ENCODE assay signal across 7 cellular contexts in the genomic region with DNA sequence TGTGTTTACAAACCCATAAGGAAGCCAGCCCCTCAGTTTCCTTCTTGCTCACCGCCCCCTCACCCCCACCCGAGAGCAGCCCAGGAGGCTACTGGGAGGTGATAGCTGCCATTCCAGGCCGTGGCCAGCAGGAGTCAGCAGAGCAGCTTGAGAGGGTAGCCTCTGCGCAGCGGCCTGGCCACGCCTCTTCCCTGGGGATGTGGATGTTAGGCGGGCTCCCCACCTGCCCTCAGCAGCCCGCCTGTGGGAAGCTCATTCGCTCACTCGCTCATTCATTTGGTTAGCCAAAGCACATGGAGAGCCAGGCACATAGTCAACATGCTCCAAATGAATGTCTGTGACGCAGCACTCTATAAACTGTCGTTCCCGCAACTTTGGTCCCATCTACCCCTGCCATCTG. TPM values are rescaled to one million over a fixed set of nuclear protein-coding genes. Genes with fewer than 3 reads are reported as not detected.
DNase-seq lines count a peak whose midpoint lies in the region; ATAC-seq, FAIRE-seq and TF ChIP-seq lines count a peak whose summit lies in the region.

No MANE protein-coding gene starts in this region.

- no peaks in the 10 kb centered on the region for H3K27me3 Mint-ChIP-seq in neural crest cell (ENCODE audit: low read depth)

- H3K36me3 Mint-ChIP-seq in neural crest cell (ENCODE audit: low read depth), result peaks cover 6% of the 10 kb centered on the region

- peaks cover 29% of the 10 kb centered on the region for H3K4me1 Mint-ChIP-seq in neural crest cell

- no peaks in the 10 kb centered on the region for H3K9me3 Mint-ChIP-seq in neural crest cell

- peak; percentile 53 for ATAC-seq in GM18498 (IDR thresholded peaks at IDR 0.05; ENCODE audit: unreplicated experiment)

- H3K27ac Mint-ChIP-seq in neural crest cell (ENCODE audit: unreplicated experiment), result no peak overlapping the region

- no peak for FAIRE-seq in RCC 7860 (lab: Jason Lieb, UNC)

- peak; percentile 84 for TF ChIP-seq CTCF in neural crest cell (conservative IDR thresholded peaks at IDR 0.05)

- H3K4me3 Mint-ChIP-seq in neural crest cell, result peak overlapping the region; percentile 76

- peak; percentile 61 for DNase-seq in Jurkat, Clone E6-1 (ENCODE audit: low read depth, low spot score)
- DNase-seq in RCC 7860 (ENCODE audit: low spot score), result peak; percentile 53
- DNase-seq in activated T-helper 1 cell treated with anti-CD3 and anti-CD28 coated beads, Interleukin-2, amount 50 U/mL, for 16 hours (ENCODE audit: low read depth in 1 of 2, low spot score in 1 of 2), result peak; percentile 41 to 62
- peak; percentile 67 for DNase-seq in fibroblast of peridontal ligament (ENCODE audit: extremely low read depth)
- peak; percentile 79 for DNase-seq in neural crest cell (ENCODE audit: low read depth, low spot score)
- DNase-seq in superior temporal gyrus (ENCODE audit: extremely low spot score), result peak; percentile 94

- no peak overlapping the region for H3K4me3 ChIP-seq in Jurkat, Clone E6-1 (ENCODE audit: low read length)

RNA-seq across cellular contexts. Expression of gene DPM2, which starts 6.1 kb away (rescaled TPM):
- polyA plus RNA-seq in Jurkat, Clone E6-1 (2012; ENCODE audit: insufficient read depth, insufficient read length), result 61.5 TPM
- total RNA-seq in neural crest cell, result 52.2 and 59.1 TPM in 2 replicates

RNA-seq across cellular contexts. Expression of gene PIP5KL1, which starts 13.2 kb away (rescaled TPM):
- polyA plus RNA-seq in Jurkat, Clone E6-1 (2012; ENCODE audit: insufficient read depth, insufficient read length), result 6.5 TPM
- 2.6 and 3.4 TPM in 2 replicates for total RNA-seq in neural crest cell

RNA-seq across cellular contexts. Expression of gene ST6GALNAC4, which starts 26.9 kb away (rescaled TPM):
- 5.1 TPM for polyA plus RNA-seq in Jurkat, Clone E6-1 (2012; ENCODE audit: insufficient read depth, insufficient read length)
- 12.6 and 14.5 TPM in 2 replicates for total RNA-seq in neural crest cell

RNA-seq across cellular contexts. Expression of gene EEIG1, which starts 37.0 kb away (rescaled TPM):
- polyA plus RNA-seq in Jurkat, Clone E6-1 (2012; ENCODE audit: insufficient read depth, insufficient read length), result 20.4 TPM
- total RNA-seq in neural crest cell, result 53.5 and 71.1 TPM in 2 replicates

RNA-seq across cellular contexts. Expression of gene ST6GALNAC6, which starts 44.3 kb away (rescaled TPM):
- 18.9 TPM for polyA plus RNA-seq in Jurkat, Clone E6-1 (2012; ENCODE audit: insufficient read depth, insufficient read length)
- 25.4 and 27.4 TPM in 2 replicates for total RNA-seq in neural crest cell
